Comparison of ENCODE assay signal across 16 cellular contexts in the genomic region with DNA sequence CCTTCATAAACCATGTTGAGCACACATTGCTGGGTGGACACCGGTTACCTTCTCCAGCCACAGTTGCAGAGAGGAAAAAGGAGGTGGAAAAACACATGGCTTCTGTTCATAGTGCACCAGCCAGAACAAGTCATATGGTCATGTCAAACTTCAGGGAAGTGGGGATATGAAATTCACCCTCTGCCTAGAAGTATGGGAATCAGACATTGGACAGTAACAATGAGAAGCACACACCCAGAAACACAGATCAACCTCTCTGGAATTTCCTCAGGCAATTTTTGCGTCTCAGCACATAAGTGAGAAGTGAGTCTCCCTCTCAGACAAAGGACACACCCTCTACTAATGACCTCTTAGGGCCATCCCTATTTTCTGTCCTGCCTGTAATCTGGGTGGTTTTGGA.
DNase-seq lines count a peak whose midpoint lies in the region; ATAC-seq and TF ChIP-seq lines count a peak whose summit lies in the region.
"Had no signal": no experiment of that assay in that cellular context is flagged by ENCODE, and none has a peak within 500 bp of the region (broad histone marks: within the 10 kb centered on the region; RNA-seq: fewer than 3 reads in every experiment).

No MANE protein-coding gene starts in this region.

- ATAC-seq in RWPE2 (ENCODE audit: low read depth): peak; percentile 81
- no peak for ATAC-seq in gastrocnemius medialis
- no peak for ATAC-seq in GM19351 (IDR thresholded peaks at IDR 0.05; ENCODE audit: unreplicated experiment)
- ATAC-seq: activated CD8-positive, alpha-beta T cell treated with anti-CD3 and anti-CD28 coated beads, Interleukin-2, amount 10 ng/mL, durations not matched to agents 7 days and 5 days; sciatic nerve had no signal

- no peaks in the 10 kb centered on the region for H3K9me3 Mint-ChIP-seq in nephron progenitor cell

- H3K27ac Mint-ChIP-seq in nephron progenitor cell: no peak overlapping the region
- H3K27ac Mint-ChIP-seq: activated CD8-positive, alpha-beta T cell treated with anti-CD3 and anti-CD28 coated beads, Interleukin-2, amount 10 ng/mL, durations not matched to agents 7 days and 5 days had no signal

- no peaks in the 10 kb centered on the region for H4K20me1 ChIP-seq in fibroblast of lung (ENCODE audit: control insufficient read depth, extremely low read depth, insufficient read depth, low read length)

- in situ Hi-C loops in gastrocnemius medialis (cut with MboI; ENCODE audit: low sequenced_read_pairs in 4 of 4): no loop called here

- peaks cover 58% of the 10 kb centered on the region for H3K4me1 ChIP-seq in RWPE2 (ENCODE audit: insufficient read depth, poor library complexity, severe bottlenecking)
- peaks cover 45% of the 10 kb centered on the region for H3K4me1 ChIP-seq in fibroblast of lung (ENCODE audit: control insufficient read depth, extremely low read depth, insufficient read depth, low read length)
- H3K4me1 ChIP-seq in gastrocnemius medialis: peaks cover 66 to 84% of the 10 kb centered on the region in 2 donors

- no peaks in the 10 kb centered on the region for H3K36me3 Mint-ChIP-seq in nephron progenitor cell (ENCODE audit: low read depth)

- no peak overlapping the region for H3K4me3 Mint-ChIP-seq in nephron progenitor cell
- H3K4me3 Mint-ChIP-seq: activated CD8-positive, alpha-beta T cell treated with anti-CD3 and anti-CD28 coated beads, Interleukin-2, amount 10 ng/mL, durations not matched to agents 7 days and 5 days had no signal

- H3K27me3 ChIP-seq in RWPE2 (ENCODE audit: insufficient read depth, poor library complexity, severe bottlenecking) (no peaks in the 10 kb centered on the region), fibroblast of lung (ENCODE audit: control insufficient read depth, insufficient read depth, low read length) (no peaks in the 10 kb centered on the region), gastrocnemius medialis (no peaks in the 10 kb centered on the region)
- H3K27me3 ChIP-seq: colonic mucosa, vagina had no signal

- H3K4me2 ChIP-seq in fibroblast of lung (ENCODE audit: extremely low read depth, insufficient read depth, low read length): no peak overlapping the region

- H3K27ac ChIP-seq in RWPE2 (ENCODE audit: poor library complexity, severe bottlenecking): peak overlapping the region; percentile 92
- H3K27ac ChIP-seq in fibroblast of lung (ENCODE audit: insufficient read depth, low read length): peak overlapping the region; percentile 34
- H3K27ac ChIP-seq in gastrocnemius medialis: peak overlapping the region; percentile 90 to 92 (median 90)
- H3K27ac ChIP-seq: colonic mucosa, vagina had no signal

- H3K4me3 ChIP-seq in RWPE2 (ENCODE audit: severe bottlenecking) (no peak overlapping the region), fibroblast of lung (replicated peaks in 1 of 4; ENCODE audit: control extremely low read depth in 1 of 4, insufficient read depth in 1 of 4, low read depth in 3 of 4, low read length in 4 of 4) (no peak overlapping the region), gastrocnemius medialis (no peak overlapping the region)
- H3K4me3 ChIP-seq: colonic mucosa, vagina had no signal

- peaks cover 3% of the 10 kb centered on the region for H3K27me3 Mint-ChIP-seq in nephron progenitor cell (ENCODE audit: low read depth, poor library complexity)

- TF ChIP-seq POLR2A in gastrocnemius medialis (IDR thresholded peaks at IDR 0.05): no peak

- H3K4me1 Mint-ChIP-seq in nephron progenitor cell: peaks cover 42% of the 10 kb centered on the region

- H3K79me2 ChIP-seq in fibroblast of lung (ENCODE audit: control insufficient read depth, insufficient read depth, low read length): no peaks in the 10 kb centered on the region

- DNase-seq in EH (ENCODE audit: low read depth) (peak; percentile 82), RWPE2 (ENCODE audit: low spot score) (no peak), fibroblast of lung (ENCODE audit: low read depth in 2 of 2) (peak; percentile 85 to 91), gastrocnemius medialis (no peak), nephron progenitor cell (no peak), kidney glomerular epithelial cell (lab: John Stamatoyannopoulos, UW) (no peak), D341Med (ENCODE audit: low spot score) (no peak)
- DNase-seq: activated CD8-positive, alpha-beta T cell treated with anti-CD3 and anti-CD28 coated beads, Interleukin-2, amount 10 ng/mL, durations not matched to agents 7 days and 5 days; activated naive CD4-positive, alpha-beta T cell treated with Interleukin-2 at 50 U/mL for 16 hours; Caco-2; colonic mucosa; MV-4-11; T-helper 1 cell had no signal

- TF ChIP-seq CTCF in RWPE2 (IDR thresholded peaks at IDR 0.05; ENCODE audit: poor library complexity, severe bottlenecking) (no peak), fibroblast of lung (conservative IDR thresholded peaks at IDR 0.05 in 1 of 2, IDR thresholded peaks at IDR 0.05 in 1 of 2; ENCODE audit: low read depth in 1 of 2, low read length in 2 of 2) (no peak), gastrocnemius medialis (IDR thresholded peaks at IDR 0.05 in 4 of 5, conservative IDR thresholded peaks at IDR 0.05 in 1 of 5) (no peak), nephron progenitor cell (IDR thresholded peaks at IDR 0.05) (no peak)

- H3K36me3 ChIP-seq in RWPE2 (ENCODE audit: low read depth) (no peaks in the 10 kb centered on the region), fibroblast of lung (ENCODE audit: control insufficient read depth, insufficient read depth, low read length) (no peaks in the 10 kb centered on the region), gastrocnemius medialis (no peaks in the 10 kb centered on the region)
- H3K36me3 ChIP-seq: colonic mucosa, vagina had no signal

- H3K9ac ChIP-seq in fibroblast of lung (ENCODE audit: insufficient read depth, low read length): no peak overlapping the region

- no peak overlapping the region for H2AFZ ChIP-seq in fibroblast of lung (ENCODE audit: low read length)

- H3K9me3 ChIP-seq in RWPE2 (ENCODE audit: severe bottlenecking) (no peaks in the 10 kb centered on the region), fibroblast of lung (ENCODE audit: control insufficient read depth, insufficient read depth, low read depth, low read length) (no peaks in the 10 kb centered on the region), gastrocnemius medialis (no peaks in the 10 kb centered on the region)
- H3K9me3 ChIP-seq: Caco-2, colonic mucosa, vagina had no signal

- intact Hi-C loops in gastrocnemius medialis (cut with DNase I; ENCODE audit: low total_unique reads): loop anchor here (5.0 kb wide), 3 partner anchors 70 to 160 kb away; no protein-coding TSS in a partner anchor

Comparison
In these comparisons a context has a peak if more than half of its experiments do, and no peak if none do; other contexts are left out.
1. DNase-seq: peak in EH (single experiment) and fibroblast of lung (2 of 2); none in RWPE2 (single experiment), gastrocnemius medialis (0 of 2), nephron progenitor cell (single experiment), kidney glomerular epithelial cell (single experiment) and D341Med (single experiment).
2. H3K27ac ChIP-seq: peak in every context shown above with its lines; median percentile 92 in RWPE2; 90 in gastrocnemius medialis; 34 in fibroblast of lung.